ENCODE assay signal across 13 cellular contexts in the genomic region with DNA sequence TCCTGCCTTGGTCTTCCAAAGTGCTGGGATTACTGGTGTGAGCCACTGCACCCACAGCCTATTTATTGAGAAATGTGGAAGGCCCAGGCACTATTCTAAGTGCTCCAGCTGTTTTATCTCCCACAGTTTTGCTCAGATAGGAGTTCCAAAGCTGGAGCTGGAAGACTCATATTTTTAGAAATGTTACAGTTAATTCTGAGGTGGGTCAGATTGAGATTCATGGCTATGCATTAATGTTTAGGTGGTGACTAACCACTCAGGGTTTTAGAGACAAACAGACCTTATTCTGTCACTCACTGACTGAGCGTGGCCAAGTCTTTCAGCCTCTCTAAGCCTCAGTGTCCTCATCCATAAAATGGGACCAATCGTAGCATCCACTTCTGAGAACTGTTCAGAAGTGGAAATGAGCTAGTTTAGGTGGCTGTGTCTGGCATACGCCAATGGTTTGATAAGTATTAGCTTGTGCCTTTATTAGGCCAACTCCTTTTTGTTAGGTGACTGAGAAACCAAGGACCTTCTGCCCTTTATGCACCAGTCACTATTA. TPM values are rescaled to one million over a fixed set of nuclear protein-coding genes. Genes with fewer than 3 reads are reported as not detected.
DNase-seq lines count a peak whose midpoint lies in the region; ATAC-seq, FAIRE-seq and TF ChIP-seq lines count a peak whose summit lies in the region.
"Had no signal": no experiment of that assay in that cellular context is flagged by ENCODE, and none has a peak within 500 bp of the region (broad histone marks: within the 10 kb centered on the region; RNA-seq: fewer than 3 reads in every experiment).

No MANE protein-coding gene starts in this region.

- peak overlapping the region; percentile 77 for H3K4me3 Mint-ChIP-seq in activated naive CD4-positive, alpha-beta T cell treated with anti-CD3 and anti-CD28 coated beads, Interleukin-2, amount 10 ng/mL, durations not matched to agents 7 days and 5 days

- no peaks in the 10 kb centered on the region for H3K9me3 ChIP-seq in effector memory CD4-positive, alpha-beta T cell (ENCODE audit: control insufficient read depth, low read length)
- no peaks in the 10 kb centered on the region for H3K9me3 ChIP-seq in spleen
- H3K9me3 ChIP-seq in thyroid gland = no peaks in the 10 kb centered on the region

- intact Hi-C loops in spleen (cut with DNase I; ENCODE audit: low total_unique reads) = loop anchor here (10.0 kb wide), 1 partner anchor 199 kb away; a partner anchor contains a TSS
- intact Hi-C loops in thyroid gland (cut with DNase I) = no loop called here

- TF ChIP-seq POLR2A in spleen (IDR thresholded peaks at IDR 0.05) = no peak
- no peak for TF ChIP-seq POLR2A in thyroid gland (IDR thresholded peaks at IDR 0.05)

- peaks cover 84% of the 10 kb centered on the region for H3K4me1 Mint-ChIP-seq in activated naive CD4-positive, alpha-beta T cell treated with anti-CD3 and anti-CD28 coated beads, Interleukin-2, amount 10 ng/mL, durations not matched to agents 7 days and 5 days

- TF ChIP-seq CTCF in spleen (IDR thresholded peaks at IDR 0.05 in 8 of 11, conservative IDR thresholded peaks at IDR 0.05 in 3 of 11) = no peak
- no peak for TF ChIP-seq CTCF in thyroid gland (IDR thresholded peaks at IDR 0.05)

- H3K4me3 ChIP-seq in effector memory CD4-positive, alpha-beta T cell (ENCODE audit: insufficient read depth, low read depth, low read length, poor library complexity, severe bottlenecking) = no peak overlapping the region
- peak overlapping the region in 1 of 8 donors; percentile 72 for H3K4me3 ChIP-seq in spleen
- H3K4me3 ChIP-seq in thyroid gland (replicated peaks in 1 of 3) = no peak overlapping the region
- H3K4me3 ChIP-seq: GM23248 had no signal

- peaks cover 5% of the 10 kb centered on the region for H3K9me3 Mint-ChIP-seq in activated naive CD4-positive, alpha-beta T cell treated with anti-CD3 and anti-CD28 coated beads, Interleukin-2, amount 10 ng/mL, durations not matched to agents 7 days and 5 days

- 82 to 100% (median 95%) methylated on average over 3 of the region's 3 CpGs for WGBS in spleen, 5 donors
- 90 to 98% methylated on average over 3 of the region's 3 CpGs for WGBS in thyroid gland, 2 donors

- peaks cover 74% of the 10 kb centered on the region for H3K4me1 ChIP-seq in effector memory CD4-positive, alpha-beta T cell (ENCODE audit: control insufficient read depth, insufficient read depth, low read length, poor library complexity, severe bottlenecking)
- H3K4me1 ChIP-seq in spleen (peaks cover 24 to 99% (median 83%) of the 10 kb centered on the region in 6 donors), thyroid gland (peaks cover 0 to 4% of the 10 kb centered on the region in 2 donors)

- H3K27me3 Mint-ChIP-seq in activated naive CD4-positive, alpha-beta T cell treated with anti-CD3 and anti-CD28 coated beads, Interleukin-2, amount 10 ng/mL, durations not matched to agents 7 days and 5 days = no peaks in the 10 kb centered on the region

- peak overlapping the region; percentile 96 for H3K27ac ChIP-seq in effector memory CD4-positive, alpha-beta T cell (ENCODE audit: insufficient read depth, low read length, poor library complexity, severe bottlenecking)
- peak overlapping the region in 7 of 8 donors; percentile 13 to 97 (median 94) for H3K27ac ChIP-seq in spleen
- H3K27ac ChIP-seq in thyroid gland = no peak overlapping the region
- H3K27ac ChIP-seq: GM23248 had no signal

- no peak for FAIRE-seq in RCC 7860 (lab: Jason Lieb, UNC)
- FAIRE-seq: G401.6 had no signal

- peaks cover 33% of the 10 kb centered on the region for H3K36me3 Mint-ChIP-seq in activated naive CD4-positive, alpha-beta T cell treated with anti-CD3 and anti-CD28 coated beads, Interleukin-2, amount 10 ng/mL, durations not matched to agents 7 days and 5 days

- peak overlapping the region; percentile 95 for H3K27ac Mint-ChIP-seq in activated naive CD4-positive, alpha-beta T cell treated with anti-CD3 and anti-CD28 coated beads, Interleukin-2, amount 10 ng/mL, durations not matched to agents 7 days and 5 days

- CTCF ChIA-PET in activated naive CD4-positive, alpha-beta T cell treated with anti-CD3 and anti-CD28 coated beads, Interleukin-2, amount 10 ng/mL, durations not matched to agents 7 days and 5 days (lab: Charles Lee) = interaction anchor here (0.9 to 3.9 kb wide), 5 partner anchors 11 to 108 kb away, joined by 3 to 18 read pairs (median 4); no protein-coding TSS in a partner anchor

- no peaks in the 10 kb centered on the region for H3K36me3 ChIP-seq in effector memory CD4-positive, alpha-beta T cell (ENCODE audit: control insufficient read depth, insufficient read depth, low read length)
- H3K36me3 ChIP-seq in spleen (no peaks in the 10 kb centered on the region), thyroid gland (no peaks in the 10 kb centered on the region)

- H3K27me3 ChIP-seq in effector memory CD4-positive, alpha-beta T cell (replicated peaks; ENCODE audit: control insufficient read depth, insufficient read depth, low read length, poor library complexity, severe bottlenecking) = no peaks in the 10 kb centered on the region
- no peaks in the 10 kb centered on the region for H3K27me3 ChIP-seq in spleen (replicated peaks in 1 of 7)
- H3K27me3 ChIP-seq in thyroid gland = no peaks in the 10 kb centered on the region

- DNase-seq in activated naive CD4-positive, alpha-beta T cell treated with anti-CD3 and anti-CD28 coated beads, Interleukin-2, amount 10 ng/mL, durations not matched to agents 7 days and 5 days = no peak
- DNase-seq in activated naive CD4-positive, alpha-beta T cell (lab: John Stamatoyannopoulos, UW) = no peak
- DNase-seq in RCC 7860 (ENCODE audit: low spot score) (peak; percentile 30), spleen (no peak), thyroid gland (no peak), DMS53 treated with DMSO at 0.1 percent for 48 hours (lab: John Stamatoyannopoulos, UW; ENCODE audit: unreplicated experiment) (no peak)
- DNase-seq in effector memory CD4-positive, alpha-beta T cell = no peak
- DNase-seq: activated CD4-positive, alpha-beta T cell treated with anti-CD3 and anti-CD28 coated beads, Interleukin-2, amount 50 U/mL, for 48 hours; cortex of kidney; GM23248; stimulated activated CD4-positive, alpha-beta T cell treated with anti-CD3 and anti-CD28 coated beads, Interleukin-2, amount 100 ng/mL, for 24 hours had no signal

- no peak for ATAC-seq in HG03108 (IDR thresholded peaks at IDR 0.05; ENCODE audit: unreplicated experiment)

RNA-seq across cellular contexts. Expression of a gene that starts 4.3 kb away (rescaled TPM):
- total RNA-seq in spleen (100 to 1,000 TPM in 1 of 7 donors, 10 to 100 TPM in 6; 67.1 to 100 (median 91.8) TPM), thyroid gland (10 to 100 TPM in 2 of 4 donors, 1 to 10 TPM in 2; 8.7 to 14.1 (median 9.6) TPM)
- 10 to 100 TPM; 20.3 to 41.9 (median 29.3) TPM for polyA plus RNA-seq in spleen

Comparison
In these comparisons a context has a peak if more than half of its experiments do, and no peak if none do; other contexts are left out.
1. H3K27ac ChIP-seq: peak in effector memory CD4-positive, alpha-beta T cell (single experiment) and spleen (7 of 8); none in thyroid gland (0 of 3).
2. RNA of a gene that starts 4.3 kb away (total RNA-seq): 67.1 to 100 TPM in spleen; 8.7 to 14.1 TPM in thyroid gland; every median in the first group is over 4 times any median in the second.